24 cellular contexts compared by ENCODE assay signal in the genomic region with DNA sequence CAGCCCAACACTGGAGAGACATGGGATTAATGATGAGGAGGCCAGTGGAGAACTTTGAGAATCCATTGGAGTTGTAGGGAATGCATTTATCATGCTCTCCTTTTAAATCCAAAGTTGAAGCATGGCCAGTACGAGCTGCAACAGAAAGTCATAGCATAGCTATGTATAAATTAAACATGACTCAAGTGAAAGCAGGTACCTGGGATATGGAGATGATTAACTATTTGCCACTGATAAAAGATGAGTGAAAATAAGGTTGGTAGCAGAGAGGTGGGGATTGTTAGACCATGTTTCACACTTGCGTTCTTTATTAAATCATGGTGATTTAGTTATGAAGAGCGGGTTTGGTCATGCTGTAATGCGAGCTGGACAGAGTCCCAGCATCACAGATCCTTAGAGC.
DNase-seq lines count a peak whose midpoint lies in the region; ATAC-seq, FAIRE-seq and TF ChIP-seq lines count a peak whose summit lies in the region.
"Had no signal": no experiment of that assay in that cellular context is flagged by ENCODE, and none has a peak within 500 bp of the region (broad histone marks: within the 10 kb centered on the region; RNA-seq: fewer than 3 reads in every experiment).

No MANE protein-coding gene starts in this region.

- H3K4ac ChIP-seq in IMR-90 (ENCODE audit: low read depth, low read length): peak overlapping the region; percentile 99

- peak overlapping the region; percentile 90 for H3K14ac ChIP-seq in IMR-90 (replicated peaks; ENCODE audit: low read depth, low read length)

- H3K9me3 ChIP-seq in A549 (no peaks in the 10 kb centered on the region), IMR-90 (ENCODE audit: control insufficient read depth, insufficient read depth, low read length) (no peaks in the 10 kb centered on the region), mammary epithelial cell (replicated peaks; ENCODE audit: insufficient read depth, low read length) (no peaks in the 10 kb centered on the region), keratinocyte (ENCODE audit: control insufficient read depth, low read depth, low read length) (no peaks in the 10 kb centered on the region), Peyer's patch (no peaks in the 10 kb centered on the region)
- H3K9me3 ChIP-seq: BLaER1, mucosa of descending colon, neutrophil, spleen, upper lobe of right lung had no signal

- intact Hi-C loops in IMR-90 (cut with micrococcal nuclease) (no loop called here), mammary epithelial cell (cut with micrococcal nuclease) (no loop called here)

- H3K23ac ChIP-seq in IMR-90 (ENCODE audit: low read depth, low read length): peak overlapping the region; percentile 91

- in situ Hi-C loops in IMR-90 (cut with MboI; ENCODE audit: low sequenced_read_pairs) (no loop called here), mammary epithelial cell (cut with MboI; ENCODE audit: low sequenced_read_pairs in 2 of 2) (no loop called here)

- TF ChIP-seq EP300 in A549 (IDR thresholded peaks at IDR 0.05): no peak

- H3K4me2 ChIP-seq in A549 (peak overlapping the region; percentile 90), IMR-90 (ENCODE audit: low read depth, low read length) (peak overlapping the region; percentile 44; the same call in 1 of the 2 replicates), mammary epithelial cell (ENCODE audit: insufficient read depth, low read depth, low read length) (peak overlapping the region; percentile 83), keratinocyte (ENCODE audit: control insufficient read depth, extremely low read depth, insufficient read depth, low read depth, low read length) (peak overlapping the region; percentile 62)
- H3K4me2 ChIP-seq: BLaER1 had no signal

- H3K9me1 ChIP-seq in IMR-90 (ENCODE audit: insufficient read depth, low read length): peaks cover 34% of the 10 kb centered on the region
- no peaks in the 10 kb centered on the region for H3K9me1 ChIP-seq in keratinocyte (ENCODE audit: control insufficient read depth, extremely low read depth, insufficient read depth, low read length)

- BruUV-seq in IMR-90 (replicated peaks; lab: Mats Ljungman, UMichigan) (no TSS peak), mammary epithelial cell (replicated peaks; lab: Mats Ljungman, UMichigan) (no TSS peak)

- no peak overlapping the region for H3K9ac ChIP-seq in IMR-90 (ENCODE audit: low read depth, low read length)
- no peak overlapping the region for H3K9ac ChIP-seq in mammary epithelial cell (ENCODE audit: insufficient read depth, low read length)
- no peak overlapping the region for H3K9ac ChIP-seq in keratinocyte (ENCODE audit: control insufficient read depth, extremely low read depth, insufficient read depth, low read length)
- H3K9ac ChIP-seq: BLaER1 had no signal

- H3K27me3 ChIP-seq in IMR-90 (ENCODE audit: control insufficient read depth, insufficient read depth, low read length): no peaks in the 10 kb centered on the region
- no peaks in the 10 kb centered on the region for H3K27me3 ChIP-seq in mammary epithelial cell (ENCODE audit: insufficient read depth, low read length)
- H3K27me3 ChIP-seq in keratinocyte (ENCODE audit: control insufficient read depth, extremely low read depth, insufficient read depth, low read length): no peaks in the 10 kb centered on the region
- no peaks in the 10 kb centered on the region for H3K27me3 ChIP-seq in Peyer's patch
- H3K27me3 ChIP-seq: BLaER1, neutrophil, spleen, upper lobe of right lung had no signal

- peaks cover 70% of the 10 kb centered on the region for H3K4me1 ChIP-seq in A549
- H3K4me1 ChIP-seq in IMR-90 (ENCODE audit: control insufficient read depth, insufficient read depth, low read length): peaks cover 22% of the 10 kb centered on the region
- H3K4me1 ChIP-seq in mammary epithelial cell (ENCODE audit: insufficient read depth, low read length): peaks cover 72% of the 10 kb centered on the region
- peaks cover 79% of the 10 kb centered on the region for H3K4me1 ChIP-seq in keratinocyte (ENCODE audit: control insufficient read depth, extremely low read depth, insufficient read depth, low read length)
- H3K4me1 ChIP-seq in Peyer's patch: no peaks in the 10 kb centered on the region
- H3K4me1 ChIP-seq: BLaER1, spleen, upper lobe of right lung had no signal

- peak overlapping the region; percentile 97 for H2BK20ac ChIP-seq in IMR-90 (ENCODE audit: low read depth, low read length)

- peak overlapping the region; percentile 97 for H2BK5ac ChIP-seq in IMR-90 (ENCODE audit: low read depth, low read length, poor library complexity, severe bottlenecking)

- POLR2A ChIA-PET in A549 (lab: Yijun Ruan, JAX): no interaction called here
- POLR2A ChIA-PET in IMR-90 (lab: Charles Lee; ENCODE audit: unreplicated experiment): no interaction called here

- ATAC-seq in A549: no peak; a peak in 2 of 6 replicates
- ATAC-seq in IMR-90 (ENCODE audit: low read depth): peak; percentile 31
- ATAC-seq: activated CD8-positive, alpha-beta memory T cell treated with anti-CD3 and anti-CD28 coated beads, Interleukin-2, amount 10 ng/mL, durations not matched to agents 7 days and 5 days; activated naive CD8-positive, alpha-beta T cell treated with anti-CD3 and anti-CD28 coated beads, Interleukin-2, amount 50 U/mL, for 24 hours; K562; left ventricle myocardium superior; mucosa of descending colon; upper lobe of right lung had no signal

- H2BK15ac ChIP-seq in IMR-90 (ENCODE audit: low read depth, low read length): peak overlapping the region; percentile 75

- H2BK120ac ChIP-seq in IMR-90 (ENCODE audit: low read depth, low read length): peak overlapping the region; percentile 98

- DNase-seq in A549 (ENCODE audit: low read depth in 1 of 2, low spot score in 1 of 2) (no peak), IMR-90 (peak; percentile 67), mammary epithelial cell (peak; percentile 71), keratinocyte (ENCODE audit: low read depth, low spot score) (peak; percentile 44), Peyer's patch (no peak), foreskin melanocyte (no peak), GM19238 (ENCODE audit: insufficient read length, low spot score) (no peak), COR-L47 (lab: John Stamatoyannopoulos, UW) (no peak)
- DNase-seq: activated CD4-positive, alpha-beta T cell treated with anti-CD3 and anti-CD28 coated beads for 48 hours; activated CD8-positive, alpha-beta memory T cell treated with anti-CD3 and anti-CD28 coated beads, Interleukin-2, amount 10 ng/mL, durations not matched to agents 7 days and 5 days; activated naive CD8-positive, alpha-beta T cell treated with anti-CD3 and anti-CD28 coated beads, Interleukin-2, amount 50 U/mL, for 24 hours; head of caudate nucleus; left ventricle myocardium superior; mucosa of descending colon; NCI-H146; NCI-H2171 treated with DMSO at 0.1 percent for 48 hours; NCI-H69; SHP77 treated with DMSO at 0.1 percent for 48 hours; spleen; upper lobe of right lung had no signal

- peak overlapping the region; percentile 77 for H2AK9ac ChIP-seq in IMR-90 (replicated peaks; ENCODE audit: low read depth, low read length, poor library complexity)

- peak overlapping the region; percentile 54; the same call in 1 of the 2 replicates for H3K56ac ChIP-seq in IMR-90 (ENCODE audit: extremely low read depth, insufficient read depth, low read length)

- H3K79me2 ChIP-seq in mammary epithelial cell (ENCODE audit: insufficient read depth, low read length): peaks cover 36% of the 10 kb centered on the region
- peaks cover 12% of the 10 kb centered on the region for H3K79me2 ChIP-seq in keratinocyte (ENCODE audit: control insufficient read depth, insufficient read depth, low read length)

- H3K27ac ChIP-seq in A549 (peak overlapping the region; percentile 70 to 74), IMR-90 (ENCODE audit: insufficient read depth, low read length) (peak overlapping the region; percentile 67), mammary epithelial cell (ENCODE audit: insufficient read depth, low read depth, low read length) (peak overlapping the region; percentile 55), keratinocyte (ENCODE audit: control insufficient read depth, insufficient read depth, low read length) (peak overlapping the region; percentile 71), Peyer's patch (no peak overlapping the region)
- H3K27ac ChIP-seq: BLaER1, neutrophil, spleen, upper lobe of right lung had no signal

- TF ChIP-seq RAD21 in A549 (conservative IDR thresholded peaks at IDR 0.05 in 1 of 2, IDR thresholded peaks at IDR 0.05 in 1 of 2) (no peak), IMR-90 (IDR thresholded peaks at IDR 0.05; ENCODE audit: low read length) (no peak)

- dilution Hi-C loops in IMR-90 (cut with HindIII; ENCODE audit: low sequenced_read_pairs, unreplicated experiment): no loop called here
- dilution Hi-C loops in mammary epithelial cell (cut with HindIII; ENCODE audit: low sequenced_read_pairs): no loop called here
- dilution Hi-C loops in keratinocyte (cut with MboI; ENCODE audit: extremely low pct_ligation_motif_present, low sequenced_read_pairs): no loop called here

- H2AFZ ChIP-seq in IMR-90 (replicated peaks; ENCODE audit: low read length, poor library complexity): no peak overlapping the region
- H2AFZ ChIP-seq in mammary epithelial cell (ENCODE audit: low read depth, low read length): no peak overlapping the region
- no peak overlapping the region for H2AFZ ChIP-seq in keratinocyte (ENCODE audit: control insufficient read depth, low read length)

- TF ChIP-seq CTCF in A549 (IDR thresholded peaks at IDR 0.05) (no peak), IMR-90 (conservative IDR thresholded peaks at IDR 0.05; ENCODE audit: low read depth, low read length) (no peak), mammary epithelial cell (conservative IDR thresholded peaks at IDR 0.05 in 1 of 2, IDR thresholded peaks at IDR 0.05 in 1 of 2; ENCODE audit: extremely low read depth in 1 of 2, insufficient read depth in 1 of 2, low read depth in 1 of 2, low read length in 2 of 2) (no peak), keratinocyte (optimal IDR thresholded peaks at IDR 0.05 in 1 of 3, IDR thresholded peaks at IDR 0.05 in 1 of 3, conservative IDR thresholded peaks at IDR 0.05 in 1 of 3; ENCODE audit: extremely low read depth in 1 of 3, insufficient read depth in 2 of 3, low read length in 3 of 3) (no peak), Peyer's patch (IDR thresholded peaks at IDR 0.05) (no peak)

- H3K4me3 ChIP-seq in A549: peak overlapping the region; percentile 50
- H3K4me3 ChIP-seq in IMR-90 (ENCODE audit: insufficient read depth, low read depth, low read length): no peak overlapping the region
- peak overlapping the region; percentile 19 to 27 (median 25) for H3K4me3 ChIP-seq in mammary epithelial cell (replicated peaks in 1 of 3; ENCODE audit: insufficient read depth in 1 of 3, low read depth in 2 of 3, low read length in 3 of 3)
- peak overlapping the region in 2 of 3 experiments; percentile 7 to 21 for H3K4me3 ChIP-seq in keratinocyte (ENCODE audit: control insufficient read depth in 2 of 3, extremely low read depth in 1 of 3, insufficient read depth in 2 of 3, low read depth in 1 of 3, low read length in 3 of 3)
- no peak overlapping the region for H3K4me3 ChIP-seq in Peyer's patch
- H3K4me3 ChIP-seq: BLaER1, K562, mucosa of descending colon, spleen, upper lobe of right lung had no signal

- H2AK5ac ChIP-seq in IMR-90 (ENCODE audit: low read depth, low read length): peak overlapping the region; percentile 80

- CTCF ChIA-PET in A549 (lab: Yijun Ruan, JAX) (interaction anchor here (0.5 to 2.7 kb wide), 6 partner anchors 10 to 828 kb away, joined by 3 to 11 read pairs (median 3); no protein-coding TSS in a partner anchor), IMR-90 (lab: Yijun Ruan, JAX) (no interaction called here), mammary epithelial cell (lab: Charles Lee; ENCODE audit: low non-redundant PET) (interaction anchor here (0.6 kb wide), 1 partner anchor 196 kb away, joined by 5 read pairs; no protein-coding TSS in a partner anchor)

- TF ChIP-seq POLR2A in A549 (IDR thresholded peaks at IDR 0.05; ENCODE audit: low read length) (no peak), IMR-90 (IDR thresholded peaks at IDR 0.05; ENCODE audit: low read depth, low read length) (no peak), Peyer's patch (IDR thresholded peaks at IDR 0.05) (no peak)

- peak overlapping the region; percentile 92 for H4K91ac ChIP-seq in IMR-90 (ENCODE audit: insufficient read depth, low read depth, low read length)

- 30% methylated on average over 4 of the region's 4 CpGs for WGBS in A549 (ENCODE audit: missing lambda C conversion rate)
- no CpG with 5 or more reads among the region's 4 CpGs for WGBS in IMR-90 (ENCODE audit: extremely low coverage in 2 of 2, insufficient read length in 1 of 2), 2 experiments
- 7% methylated on average over 4 of the region's 4 CpGs for WGBS in mammary epithelial cell (ENCODE audit: low coverage, missing lambda C conversion rate)

- H3K36me3 ChIP-seq in IMR-90 (ENCODE audit: control insufficient read depth, insufficient read depth, low read length) (0 out of 2 replicates have a peak, but pooled peaks cover 1% of the 10 kb centered on the region), mammary epithelial cell (ENCODE audit: insufficient read depth, low read length) (no peaks in the 10 kb centered on the region), keratinocyte (ENCODE audit: control insufficient read depth in 2 of 2, extremely low read depth in 1 of 2, insufficient read depth in 2 of 2, low read length in 2 of 2) (peaks cover 5 to 10% of the 10 kb centered on the region in 2 experiments), Peyer's patch (no peaks in the 10 kb centered on the region)
- H3K36me3 ChIP-seq: BLaER1, neutrophil, spleen, upper lobe of right lung had no signal

- H4K20me1 ChIP-seq in IMR-90 (ENCODE audit: insufficient read depth, low read length): no peaks in the 10 kb centered on the region
- H4K20me1 ChIP-seq in mammary epithelial cell (ENCODE audit: insufficient read depth, low read length): no peaks in the 10 kb centered on the region
- H4K20me1 ChIP-seq in keratinocyte (ENCODE audit: control insufficient read depth, extremely low read depth, insufficient read depth, low read length): no peaks in the 10 kb centered on the region
- H4K20me1 ChIP-seq: BLaER1 had no signal

- FAIRE-seq in A549 (lab: Jason Lieb, UNC) (no peak), keratinocyte (lab: Jason Lieb, UNC) (peak; percentile 92)
- FAIRE-seq: D721Med, K562 had no signal

- H4K8ac ChIP-seq in IMR-90 (ENCODE audit: low read depth in 2 of 2, low read length in 2 of 2): peak overlapping the region; percentile 51 to 90; a peak in 3 of 4 replicates

- peaks cover 2 to 40% of the 10 kb centered on the region in 2 experiments; a peak in 2 of 4 replicates for H3K79me1 ChIP-seq in IMR-90 (ENCODE audit: low read depth in 1 of 2, low read length in 2 of 2)

- peak overlapping the region; percentile 94 for H4K5ac ChIP-seq in IMR-90 (ENCODE audit: low read depth, low read length)

- H3K18ac ChIP-seq in IMR-90 (ENCODE audit: low read depth, low read length): peak overlapping the region; percentile 96

Comparison
In these comparisons a context has a peak if more than half of its experiments do, and no peak if none do; other contexts are left out.
1. DNase-seq: peak in IMR-90 (single experiment), mammary epithelial cell (single experiment) and keratinocyte (single experiment); none in A549 (0 of 2), Peyer's patch (0 of 3), foreskin melanocyte (single experiment), GM19238 (single experiment) and COR-L47 (single experiment).
2. H3K27ac ChIP-seq: peak in A549 (2 of 2), IMR-90 (single experiment), mammary epithelial cell (single experiment) and keratinocyte (single experiment); none in Peyer's patch (0 of 4).
3. H3K4me3 ChIP-seq: peak in A549 (single experiment), mammary epithelial cell (3 of 3) and keratinocyte (2 of 3); none in IMR-90 (single experiment) and Peyer's patch (0 of 4).
4. Peak in every context shown above with its lines, with median percentiles within 50 percentile points of each other: H3K4me2 ChIP-seq.